1 cellular context compared by ENCODE assay signal in genomic region chr18:2223859-2224258, GRCh38.
TF ChIP-seq lines count a peak whose summit lies in the region.

No MANE protein-coding gene starts in this region.

TF ChIP-seq in GM23338, 12 proteins besides CTCF, POLR2A, EP300 and RAD21:
- TF ChIP-seq ZNF462 (CRISPR knock-in tag; IDR thresholded peaks at IDR 0.05) (no peak), STAT1 (IDR thresholded peaks at IDR 0.05; ENCODE audit: unreplicated experiment) (no peak), ZNF331 (CRISPR knock-in tag; IDR thresholded peaks at IDR 0.05; ENCODE audit: low read depth) (no peak), POLR2AphosphoS5 (IDR thresholded peaks at IDR 0.05; ENCODE audit: low read depth) (no peak), ZNF114 (CRISPR knock-in tag; IDR thresholded peaks at IDR 0.05) (no peak)
